ENCODE assay signal across 20 cellular contexts in genomic region chr4:67460574-67460973, GRCh38.
"Had no signal": no experiment of that assay in that cellular context is flagged by ENCODE, and none has a peak within 500 bp of the region (broad histone marks: within the 10 kb centered on the region; RNA-seq: fewer than 3 reads in every experiment).

No MANE protein-coding gene starts in this region.

- DNase-seq: activated CD4-positive, alpha-beta T cell treated with anti-CD3 and anti-CD28 coated beads for 36 hours; activated CD8-positive, alpha-beta memory T cell treated with anti-CD3 and anti-CD28 coated beads, Interleukin-2, amount 50 U/mL, for 48 hours; activated CD8-positive, alpha-beta T cell treated with anti-CD3 and anti-CD28 coated beads, Interleukin-2, amount 10 ng/mL, durations not matched to agents 7 days and 5 days; activated gamma-delta T cell; activated naive CD4-positive, alpha-beta T cell treated with anti-CD3 and anti-CD28 coated beads, Interleukin-2, amount 10 ng/mL, durations not matched to agents 7 days and 5 days; activated naive CD8-positive, alpha-beta T cell treated with anti-CD3 and anti-CD28 coated beads for 36 hours; activated T-cell treated with anti-CD3 and anti-CD28 coated beads, Interleukin-2, amount 50 U/mL, for 24 hours; adrenal gland; anterior cingulate cortex; KG1; NCI-H1048; NCI-H1930; NCI-H345; NCI-H510A; NCI-H526 treated with DMSO at 0.1 percent for 48 hours; NCI-H82; T-cell had no signal

- H3K4me3 Mint-ChIP-seq: activated CD4-positive, alpha-beta T cell treated with anti-CD3 and anti-CD28 coated beads for 36 hours; activated CD8-positive, alpha-beta T cell treated with anti-CD3 and anti-CD28 coated beads, Interleukin-2, amount 10 ng/mL, durations not matched to agents 7 days and 5 days; activated naive CD4-positive, alpha-beta T cell treated with anti-CD3 and anti-CD28 coated beads, Interleukin-2, amount 10 ng/mL, durations not matched to agents 7 days and 5 days; activated naive CD8-positive, alpha-beta T cell treated with anti-CD3 and anti-CD28 coated beads for 36 hours; activated T-cell treated with anti-CD3 and anti-CD28 coated beads, Interleukin-2, amount 50 U/mL, for 24 hours; T-cell had no signal

- H3K9me3 Mint-ChIP-seq: activated naive CD4-positive, alpha-beta T cell treated with anti-CD3 and anti-CD28 coated beads, Interleukin-2, amount 10 ng/mL, durations not matched to agents 7 days and 5 days; activated T-cell treated with anti-CD3 and anti-CD28 coated beads, Interleukin-2, amount 50 U/mL, for 24 hours; IgD-negative memory B cell; T-cell had no signal

- ATAC-seq: activated CD4-positive, alpha-beta T cell treated with anti-CD3 and anti-CD28 coated beads for 36 hours; activated CD8-positive, alpha-beta T cell treated with anti-CD3 and anti-CD28 coated beads, Interleukin-2, amount 10 ng/mL, durations not matched to agents 7 days and 5 days; T-cell had no signal

- H3K27me3 ChIP-seq: adrenal gland had no signal

- H3K9me3 ChIP-seq: adrenal gland had no signal

- H3K27ac ChIP-seq: adrenal gland, SK-N-MC, VCaP had no signal

- H3K27ac Mint-ChIP-seq: activated CD4-positive, alpha-beta T cell treated with anti-CD3 and anti-CD28 coated beads for 36 hours; activated CD8-positive, alpha-beta T cell treated with anti-CD3 and anti-CD28 coated beads, Interleukin-2, amount 10 ng/mL, durations not matched to agents 7 days and 5 days; activated naive CD4-positive, alpha-beta T cell treated with anti-CD3 and anti-CD28 coated beads, Interleukin-2, amount 10 ng/mL, durations not matched to agents 7 days and 5 days; activated naive CD8-positive, alpha-beta T cell treated with anti-CD3 and anti-CD28 coated beads for 36 hours; activated T-cell treated with anti-CD3 and anti-CD28 coated beads, Interleukin-2, amount 50 U/mL, for 24 hours; IgD-negative memory B cell; T-cell had no signal

- H3K4me1 Mint-ChIP-seq: activated CD4-positive, alpha-beta T cell treated with anti-CD3 and anti-CD28 coated beads for 36 hours; activated naive CD4-positive, alpha-beta T cell treated with anti-CD3 and anti-CD28 coated beads, Interleukin-2, amount 10 ng/mL, durations not matched to agents 7 days and 5 days had no signal

- H3K4me3 ChIP-seq: adrenal gland, SK-N-MC had no signal

- H3K27me3 Mint-ChIP-seq: activated CD4-positive, alpha-beta T cell treated with anti-CD3 and anti-CD28 coated beads for 36 hours; activated naive CD4-positive, alpha-beta T cell treated with anti-CD3 and anti-CD28 coated beads, Interleukin-2, amount 10 ng/mL, durations not matched to agents 7 days and 5 days; activated naive CD8-positive, alpha-beta T cell treated with anti-CD3 and anti-CD28 coated beads for 36 hours; activated T-cell treated with anti-CD3 and anti-CD28 coated beads, Interleukin-2, amount 50 U/mL, for 24 hours; IgD-negative memory B cell; T-cell had no signal

- H3K36me3 ChIP-seq: adrenal gland had no signal
